ENCODE assay signal across 27 cellular contexts in genomic region chr1:3502834-3503524, GRCh38. TPM values are rescaled to one million over a fixed set of nuclear protein-coding genes. Genes with fewer than 3 reads are reported as not detected.
A peak's percentile ranks its signal among the peaks of the same experiment; 100 is the strongest.
DNase-seq lines count a peak whose midpoint lies in the region; ATAC-seq and TF ChIP-seq lines count a peak whose summit lies in the region.
"Had no signal": no experiment of that assay in that cellular context is flagged by ENCODE, and none has a peak within 500 bp of the region (broad histone marks: within the 10 kb centered on the region; RNA-seq: fewer than 3 reads in every experiment).

No MANE protein-coding gene starts in this region.

- no peak overlapping the region for H2AFZ ChIP-seq in SK-N-SH (ENCODE audit: low read depth)
- no peak overlapping the region for H2AFZ ChIP-seq in neuronal stem cell (ENCODE audit: low read length)
- no peak overlapping the region for H2AFZ ChIP-seq in mesenchymal stem cell (ENCODE audit: low read depth, low read length)
- no peak overlapping the region for H2AFZ ChIP-seq in hepatocyte
- H2AFZ ChIP-seq: PC-9 had no signal

- H3K4me2 ChIP-seq in SK-N-SH: no peak overlapping the region
- H3K4me2 ChIP-seq in neuronal stem cell (ENCODE audit: insufficient read depth, low read length, poor library complexity, severe bottlenecking): no peak overlapping the region
- no peak overlapping the region for H3K4me2 ChIP-seq in mesenchymal stem cell (ENCODE audit: low read length, poor library complexity, severe bottlenecking)
- H3K4me2 ChIP-seq in hepatocyte: no peak overlapping the region
- H3K4me2 ChIP-seq: KMS-11 had no signal

- H3K4ac ChIP-seq in neuronal stem cell (ENCODE audit: low read length) (no peak overlapping the region), mesenchymal stem cell (ENCODE audit: low read depth in 1 of 2, low read length in 2 of 2) (no peak overlapping the region)

- H2BK12ac ChIP-seq in neuronal stem cell (ENCODE audit: low read length) (no peak overlapping the region), mesenchymal stem cell (ENCODE audit: low read length in 2 of 2) (no peak overlapping the region)

- H4K20me1 ChIP-seq in SK-N-SH (ENCODE audit: insufficient read depth) (no peaks in the 10 kb centered on the region), hepatocyte (ENCODE audit: insufficient read depth, poor library complexity, severe bottlenecking) (no peaks in the 10 kb centered on the region)

- no peaks in the 10 kb centered on the region for H3K79me2 ChIP-seq in SK-N-SH (ENCODE audit: insufficient read depth)
- no peaks in the 10 kb centered on the region for H3K79me2 ChIP-seq in hepatocyte

- TF ChIP-seq CTCF in SK-N-SH (IDR thresholded peaks at IDR 0.05) (no peak), brain (conservative IDR thresholded peaks at IDR 0.05) (no peak), hepatocyte (IDR thresholded peaks at IDR 0.05; ENCODE audit: poor library complexity) (no peak)

- H3K23ac ChIP-seq in neuronal stem cell (ENCODE audit: low read depth, low read length, poor library complexity): peak overlapping the region; percentile 89
- H3K23ac ChIP-seq in mesenchymal stem cell (ENCODE audit: low read length in 2 of 2): no peak overlapping the region

- H3K18ac ChIP-seq in neuronal stem cell (ENCODE audit: low read length): no peak overlapping the region
- H3K18ac ChIP-seq in mesenchymal stem cell (ENCODE audit: low read depth in 1 of 2, low read length in 2 of 2): no peak overlapping the region

- no peaks in the 10 kb centered on the region for H3K9me2 ChIP-seq in SK-N-SH
- no peaks in the 10 kb centered on the region for H3K9me2 ChIP-seq in hepatocyte (replicated peaks; ENCODE audit: insufficient read depth)

- H3K27ac Mint-ChIP-seq in brain: peak overlapping the region in 3 of 5 experiments; percentile 19 to 55 (median 49)
- H3K27ac Mint-ChIP-seq: B cell; CD8-positive, alpha-beta T cell; IgD-negative memory B cell had no signal

- no peak overlapping the region for H2BK120ac ChIP-seq in neuronal stem cell (ENCODE audit: low read depth, low read length)
- H2BK120ac ChIP-seq in mesenchymal stem cell (ENCODE audit: low read depth, low read length): no peak overlapping the region

- H3K4me1 ChIP-seq in SK-N-SH (ENCODE audit: control insufficient read depth in 1 of 2, insufficient read depth in 2 of 2, low read depth in 1 of 2, low read length in 1 of 2) (peaks cover 5 to 35% of the 10 kb centered on the region in 2 experiments; a peak in 2 of 4 replicates), neuronal stem cell (ENCODE audit: control insufficient read depth in 2 of 2, insufficient read depth in 1 of 2, low read depth in 1 of 2, low read length in 2 of 2) (peaks cover 0 to 3% of the 10 kb centered on the region in 2 donors), mesenchymal stem cell (ENCODE audit: control insufficient read depth, insufficient read depth, low read depth, low read length) (peaks cover 20% of the 10 kb centered on the region), hepatocyte (ENCODE audit: insufficient read depth) (no peaks in the 10 kb centered on the region)
- H3K4me1 ChIP-seq: Caco-2 had no signal

- H4K91ac ChIP-seq in neuronal stem cell (ENCODE audit: low read depth, low read length, poor library complexity): no peak overlapping the region
- H4K91ac ChIP-seq in mesenchymal stem cell (ENCODE audit: low read length): no peak overlapping the region

- CTCF ChIA-PET in SK-N-SH (lab: Yijun Ruan, JAX): interaction anchor here (1.0 to 2.7 kb wide), 3 partner anchors 11 to 31 kb away, joined by 3 to 15 read pairs (median 9); no protein-coding TSS in a partner anchor

- H4K8ac ChIP-seq in neuronal stem cell (ENCODE audit: low read depth, low read length): no peak overlapping the region
- no peak overlapping the region for H4K8ac ChIP-seq in mesenchymal stem cell (ENCODE audit: low read length)

- TF ChIP-seq EP300 in SK-N-SH (IDR thresholded peaks at IDR 0.05; ENCODE audit: borderline replicate concordance in 1 of 2, low read depth in 1 of 2, low read length in 1 of 2): no peak

- peak overlapping the region in 1 of 2 experiments; percentile 68; a peak in 2 of 4 replicates for H3K27ac ChIP-seq in SK-N-SH (ENCODE audit: low read depth in 2 of 2, low read length in 1 of 2)
- H3K27ac ChIP-seq in neuronal stem cell (replicated peaks; ENCODE audit: low read length): no peak overlapping the region
- no peak overlapping the region for H3K27ac ChIP-seq in mesenchymal stem cell (ENCODE audit: low read length, poor library complexity, severe bottlenecking)
- no peak overlapping the region for H3K27ac ChIP-seq in hepatocyte
- H3K27ac ChIP-seq: 22Rv1, C4-2B, KMS-11 had no signal

- no peak overlapping the region for H3K4me3 ChIP-seq in SK-N-SH (ENCODE audit: low read depth in 2 of 2, low read length in 1 of 2)
- no peak overlapping the region for H3K4me3 ChIP-seq in neuronal stem cell (ENCODE audit: low read length in 2 of 2)
- H3K4me3 ChIP-seq in mesenchymal stem cell (ENCODE audit: insufficient read depth in 1 of 2, low read depth in 1 of 2, low read length in 2 of 2): no peak overlapping the region
- H3K4me3 ChIP-seq in hepatocyte: no peak overlapping the region
- H3K4me3 ChIP-seq: GM23248, PC-9 had no signal

- no peak overlapping the region for H2BK5ac ChIP-seq in neuronal stem cell (ENCODE audit: low read length)
- no peak overlapping the region for H2BK5ac ChIP-seq in mesenchymal stem cell (ENCODE audit: low read depth, low read length, poor library complexity, severe bottlenecking)

- H3K14ac ChIP-seq in neuronal stem cell (ENCODE audit: low read length) (peak overlapping the region; percentile 82), mesenchymal stem cell (ENCODE audit: low read length in 2 of 2) (no peak overlapping the region)

- peaks cover 7% of the 10 kb centered on the region for H3K4me1 Mint-ChIP-seq in brain
- H3K4me1 Mint-ChIP-seq: B cell, IgD-negative memory B cell had no signal

- H2AK5ac ChIP-seq in neuronal stem cell (ENCODE audit: low read depth, low read length) (no peak overlapping the region), mesenchymal stem cell (ENCODE audit: low read length, severe bottlenecking) (no peak overlapping the region)

- H3K9ac ChIP-seq in SK-N-SH: no peak overlapping the region
- H3K9ac ChIP-seq in neuronal stem cell (ENCODE audit: low read depth, low read length, poor library complexity): no peak overlapping the region
- no peak overlapping the region for H3K9ac ChIP-seq in mesenchymal stem cell (ENCODE audit: low read length)
- H3K9ac ChIP-seq: KMS-11 had no signal

- H3K36me3 ChIP-seq in SK-N-SH (replicated peaks in 1 of 2; ENCODE audit: control insufficient read depth in 1 of 2, insufficient read depth in 2 of 2, low read length in 1 of 2) (no peaks in the 10 kb centered on the region), neuronal stem cell (replicated peaks in 1 of 2; ENCODE audit: control insufficient read depth in 2 of 2, insufficient read depth in 2 of 2, low read length in 2 of 2) (no peaks in the 10 kb centered on the region), mesenchymal stem cell (ENCODE audit: control insufficient read depth in 1 of 2, insufficient read depth in 2 of 2, low read depth in 1 of 2, low read length in 2 of 2) (peaks cover 0 to 10% of the 10 kb centered on the region in 2 experiments), hepatocyte (replicated peaks; ENCODE audit: insufficient read depth, low read depth) (no peaks in the 10 kb centered on the region)

- no peaks in the 10 kb centered on the region for H3K9me3 ChIP-seq in SK-N-SH
- no peaks in the 10 kb centered on the region for H3K9me3 ChIP-seq in neuronal stem cell (replicated peaks in 1 of 2; ENCODE audit: control insufficient read depth in 2 of 2, insufficient read depth in 1 of 2, low read depth in 1 of 2, low read length in 2 of 2)
- H3K9me3 ChIP-seq in mesenchymal stem cell (ENCODE audit: control insufficient read depth, low read length): no peaks in the 10 kb centered on the region
- no peaks in the 10 kb centered on the region for H3K9me3 ChIP-seq in hepatocyte (ENCODE audit: low read depth)
- H3K9me3 ChIP-seq: Caco-2 had no signal

- no peak for ATAC-seq in SK-N-SH treated with all-trans-retinoic acid at 6 μM for 48 hours
- ATAC-seq: CD8-positive, alpha-beta T cell had no signal

- H3K9me3 Mint-ChIP-seq in brain: no peaks in the 10 kb centered on the region
- H3K9me3 Mint-ChIP-seq: CD8-positive, alpha-beta T cell; IgD-negative memory B cell had no signal

- H3K27me3 Mint-ChIP-seq in brain: no peaks in the 10 kb centered on the region
- H3K27me3 Mint-ChIP-seq: B cell, IgD-negative memory B cell had no signal

- H2BK15ac ChIP-seq in neuronal stem cell (ENCODE audit: low read length) (no peak overlapping the region), mesenchymal stem cell (ENCODE audit: low read depth, poor library complexity, severe bottlenecking) (no peak overlapping the region)

- POLR2A ChIA-PET in SK-N-SH (lab: Yijun Ruan, JAX): interaction anchor here (1.1 kb wide), 1 partner anchor 15 kb away, joined by 3 read pairs; no protein-coding TSS in a partner anchor

- H3K27me3 ChIP-seq in SK-N-SH (ENCODE audit: insufficient read depth) (no peaks in the 10 kb centered on the region), neuronal stem cell (ENCODE audit: control insufficient read depth in 3 of 3, insufficient read depth in 3 of 3, low read depth in 1 of 3, low read length in 3 of 3) (no peaks in the 10 kb centered on the region), mesenchymal stem cell (ENCODE audit: control insufficient read depth in 1 of 2, insufficient read depth in 1 of 2, low read length in 2 of 2) (peaks cover 0 to 32% of the 10 kb centered on the region in 2 experiments), hepatocyte (no peaks in the 10 kb centered on the region)

- H3K79me1 ChIP-seq in neuronal stem cell (ENCODE audit: low read depth, low read length) (peaks cover 9% of the 10 kb centered on the region), mesenchymal stem cell (replicated peaks; ENCODE audit: low read length, poor library complexity, severe bottlenecking) (no peaks in the 10 kb centered on the region)

- DNase-seq in SK-N-SH (peak; percentile 85), neuronal stem cell (ENCODE audit: low spot score) (no peak), mesenchymal stem cell (no peak), OCI-M2 (lab: John Stamatoyannopoulos, UW; ENCODE audit: unreplicated experiment) (no peak), hepatocyte (ENCODE audit: low spot score) (no peak)
- DNase-seq: CD8-positive, alpha-beta T cell; H7; NCI-H1048; NCI-H1417; NCI-H1694; NCI-H2029 treated with DMSO at 0.1 percent for 48 hours; NCI-H446 treated with DMSO at 0.1 percent for 48 hours; NCI-H526; NCI-H82; NK-92 treated with Interleukin-12 subunit alpha and Interleukin-12 subunit beta, amount 100 ng/mL, for 24 hours; PC-9; SHP77 had no signal

- H3K36me3 Mint-ChIP-seq in brain: peaks cover 3% of the 10 kb centered on the region

- TF ChIP-seq RAD21 in SK-N-SH (IDR thresholded peaks at IDR 0.05; ENCODE audit: low read length): no peak

- WGBS in SK-N-SH (ENCODE audit: low lambda C conversion rate): 67% methylated on average over 5 of the region's 18 CpGs
- WGBS in neuronal stem cell (ENCODE audit: extremely low coverage in 2 of 2, insufficient read length in 2 of 2, insufficient replicate concordance in 1 of 2), 2 donors: no CpG with 5 or more reads among the region's 18 CpGs
- 81% methylated on average over 18 of the region's 18 CpGs for WGBS in mesenchymal stem cell
- WGBS in hepatocyte (ENCODE audit: low lambda C conversion rate, missing lambda C conversion rate): 86% methylated on average over 18 of the region's 18 CpGs

- H3F3A ChIP-seq in SK-N-SH (replicated peaks; ENCODE audit: insufficient read depth): peaks cover 4% of the 10 kb centered on the region

- H3K4me3 Mint-ChIP-seq in brain: no peak overlapping the region
- H3K4me3 Mint-ChIP-seq: B cell; CD8-positive, alpha-beta T cell had no signal

RNA-seq across cellular contexts. Expression of gene ARHGEF16, which starts 48.5 kb away (rescaled TPM):
- polyA plus RNA-seq in SK-N-SH (2012; rRNA removed): 0.10 and 0.18 TPM in 2 replicates
- polyA plus RNA-seq in SK-N-SH (2012; cell fraction: cytosol; rRNA removed): 0.09 and 0.12 TPM in 2 replicates
- 0.68 and 0.83 TPM in 2 replicates for polyA plus RNA-seq in SK-N-SH (2012; cell fraction: nucleus; rRNA removed)
- 13.5 TPM for polyA plus RNA-seq in brain (ENCODE audit: insufficient read depth, low read depth, low replicate concordance)
- 1.5 TPM for polyA plus RNA-seq in neuronal stem cell (2013, experiment 1 of 2)
- polyA plus RNA-seq in neuronal stem cell (2013, experiment 2 of 2): 1.4 TPM
- polyA plus RNA-seq in mesenchymal stem cell (2013, experiment 1 of 2): 0.73 TPM
- 0.49 TPM for polyA plus RNA-seq in mesenchymal stem cell (2013, experiment 2 of 2)
- total RNA-seq in hepatocyte: 21.5 and 24.8 TPM in 2 replicates
- polyA plus RNA-seq in hepatocyte: 32.3 and 36.2 TPM in 2 replicates
- total RNA-seq: CD8-positive, alpha-beta T cell; GM23248; RPMI7951 had no signal
- polyA plus RNA-seq: GM23248, IgD-negative memory B cell had no signal
